7 cellular contexts compared by ENCODE assay signal in the genomic region with DNA sequence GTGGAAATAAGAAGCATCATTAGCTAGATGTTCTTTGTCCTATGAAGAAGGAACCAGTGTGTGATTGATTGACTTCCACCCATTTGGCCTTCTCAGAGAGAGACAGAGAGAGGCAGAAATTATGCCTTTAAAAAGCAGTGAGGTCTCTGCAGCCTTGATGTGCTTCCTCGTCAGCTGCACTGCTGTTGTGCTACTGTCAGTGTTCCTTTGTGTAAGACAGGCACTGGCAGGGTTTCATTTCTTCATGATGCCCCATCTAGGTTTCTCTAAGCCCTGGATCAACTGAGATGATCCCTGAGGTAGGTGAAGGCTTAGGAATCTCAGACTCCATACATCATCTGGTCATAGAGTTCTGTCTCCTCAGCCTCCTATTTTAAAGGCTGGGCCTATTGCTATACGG. TPM values are rescaled to one million over a fixed set of nuclear protein-coding genes. Genes with fewer than 3 reads are reported as not detected.
DNase-seq lines count a peak whose midpoint lies in the region; ATAC-seq and TF ChIP-seq lines count a peak whose summit lies in the region.

No MANE protein-coding gene starts in this region.

- no peaks in the 10 kb centered on the region for H3K27me3 Mint-ChIP-seq in HFFc6 (ENCODE audit: insufficient read depth)
- H3K27me3 Mint-ChIP-seq in T-helper 17 cell, result no peaks in the 10 kb centered on the region

- WGBS in hepatocyte (ENCODE audit: low lambda C conversion rate, missing lambda C conversion rate), result 82% methylated on average over 2 of the region's 2 CpGs

- H3K4me3 Mint-ChIP-seq in HFFc6 (no peak overlapping the region), T-helper 17 cell (no peak overlapping the region)

- H3K27ac ChIP-seq in hepatocyte (peak overlapping the region; percentile 76), skin epidermis (peak overlapping the region in 13 of 21 experiments; percentile 17 to 87 (median 72))

- H3K4me1 Mint-ChIP-seq in HFFc6 (ENCODE audit: low read depth), result peaks cover 36% of the 10 kb centered on the region
- H3K4me1 Mint-ChIP-seq in T-helper 17 cell, result peaks cover 44% of the 10 kb centered on the region

- H3K27me3 ChIP-seq in hepatocyte, result no peaks in the 10 kb centered on the region

- H3K79me2 ChIP-seq in hepatocyte, result peaks cover 77% of the 10 kb centered on the region

- H3K27ac Mint-ChIP-seq in HFFc6 (peak overlapping the region; percentile 89), T-helper 17 cell (peak overlapping the region; percentile 90)

- no peak overlapping the region for H3K4me3 ChIP-seq in hepatocyte
- H3K4me3 ChIP-seq in skin epidermis, result no peak overlapping the region

- H3K36me3 ChIP-seq in hepatocyte (replicated peaks; ENCODE audit: insufficient read depth, low read depth), result no peaks in the 10 kb centered on the region

- H3K9me3 ChIP-seq in T-helper 17 cell (ENCODE audit: control insufficient read depth, low read length, poor library complexity, severe bottlenecking) (no peaks in the 10 kb centered on the region), hepatocyte (ENCODE audit: low read depth) (no peaks in the 10 kb centered on the region)

- H2AFZ ChIP-seq in hepatocyte, result no peak overlapping the region

- DNase-seq in HFFc6 (no peak), T-helper 17 cell (no peak), hepatocyte (ENCODE audit: low spot score) (no peak), NCI-H1436 treated with DMSO at 0.1 percent for 48 hours (lab: John Stamatoyannopoulos, UW) (no peak), DMS153 (lab: John Stamatoyannopoulos, UW) (no peak), KG1 (lab: John Stamatoyannopoulos, UW) (no peak)

- peaks cover 18% of the 10 kb centered on the region for H4K20me1 ChIP-seq in hepatocyte (ENCODE audit: insufficient read depth, poor library complexity, severe bottlenecking)

- no peaks in the 10 kb centered on the region for H3K36me3 Mint-ChIP-seq in HFFc6 (ENCODE audit: low read depth)
- no peaks in the 10 kb centered on the region for H3K36me3 Mint-ChIP-seq in T-helper 17 cell (ENCODE audit: low read depth)

- peaks cover 38% of the 10 kb centered on the region for H3K4me1 ChIP-seq in hepatocyte (ENCODE audit: insufficient read depth)

- no peak overlapping the region for H3K4me2 ChIP-seq in hepatocyte

- no peak for TF ChIP-seq CTCF in HFFc6 (IDR thresholded peaks at IDR 0.05)
- no peak for TF ChIP-seq CTCF in hepatocyte (IDR thresholded peaks at IDR 0.05; ENCODE audit: poor library complexity)

- no peaks in the 10 kb centered on the region for H3K9me2 ChIP-seq in hepatocyte (replicated peaks; ENCODE audit: insufficient read depth)

- no peaks in the 10 kb centered on the region for H3K9me3 Mint-ChIP-seq in HFFc6

- no peak for ATAC-seq in T-helper 17 cell

RNA-seq across cellular contexts. Expression of gene GPR3, which starts 34.9 kb away (rescaled TPM):
- total RNA-seq in HFFc6 (2021; fragmentation: NEBNext Ultra II Directional; extraction: Animal tissue kit (Norgen Biotek cat#: 25700)), result 1 to 10 TPM; 2.3 to 3.3 (median 2.9) TPM
- total RNA-seq in T-helper 17 cell (under 1 TPM in 1 of 2 donors, not detected in 1; 0.30 TPM), hepatocyte (0.32 and 0.47 TPM in 2 replicates)
- 1.5 and 2.2 TPM in 2 replicates for polyA plus RNA-seq in hepatocyte

RNA-seq across cellular contexts. Expression of gene CD164L2, which starts 44.2 kb away (rescaled TPM):
- total RNA-seq in HFFc6 (2021; fragmentation: NEBNext Ultra II Directional; extraction: Animal tissue kit (Norgen Biotek cat#: 25700)), result not detected
- total RNA-seq in T-helper 17 cell (not detected), hepatocyte (not detected in 2 replicates)
- 0.19 TPM in 1 of 2 replicates, not detected in the other for polyA plus RNA-seq in hepatocyte

RNA-seq across cellular contexts. Expression of gene FCN3, which starts 52.7 kb away (rescaled TPM):
- total RNA-seq in HFFc6 (2021; fragmentation: NEBNext Ultra II Directional; extraction: Animal tissue kit (Norgen Biotek cat#: 25700)), result not detected
- not detected for total RNA-seq in T-helper 17 cell
- total RNA-seq in hepatocyte, result not detected in 2 replicates
- polyA plus RNA-seq in hepatocyte, result not detected in 2 replicates
